ENCODE assay signal across 16 cellular contexts in the genomic region with DNA sequence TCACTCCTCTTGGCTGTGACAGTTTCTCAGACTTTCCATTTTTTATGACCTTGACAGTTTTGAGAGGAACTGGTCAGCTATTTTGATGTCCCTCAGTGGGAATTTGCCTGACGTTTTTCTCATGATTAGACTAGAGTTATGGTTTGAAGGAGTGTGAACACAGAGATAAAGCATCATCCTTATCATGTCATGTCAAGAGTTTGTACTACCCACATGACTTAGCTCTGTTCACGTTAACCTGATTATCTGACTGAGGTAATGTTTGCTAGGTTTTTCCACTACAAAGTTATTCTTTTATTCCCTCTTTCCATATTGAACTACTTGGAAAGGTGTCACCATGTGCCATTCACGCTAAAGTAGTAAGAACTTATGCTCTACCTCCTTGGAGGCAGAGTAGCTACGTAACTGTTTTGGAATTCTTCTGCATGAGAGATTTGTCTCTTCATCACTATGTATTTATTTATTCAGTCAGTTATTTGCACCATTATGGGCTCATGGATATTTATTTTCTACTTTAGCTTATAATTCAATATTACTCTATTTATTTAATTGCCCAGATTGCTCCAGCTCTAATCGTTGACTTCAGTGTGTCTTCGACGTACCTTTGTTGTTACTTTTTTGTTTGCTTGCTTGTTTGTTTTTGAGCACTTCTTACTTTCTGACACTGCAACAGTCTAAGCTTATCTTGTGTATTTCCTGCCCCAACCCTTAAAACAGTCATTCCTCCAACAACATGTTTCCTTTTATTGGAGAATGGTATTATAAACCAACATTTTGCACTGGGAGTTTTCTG. TPM values are rescaled to one million over a fixed set of nuclear protein-coding genes. Genes with fewer than 3 reads are reported as not detected.
"Had no signal": no experiment of that assay in that cellular context is flagged by ENCODE, and none has a peak within 500 bp of the region (broad histone marks: within the 10 kb centered on the region; RNA-seq: fewer than 3 reads in every experiment).

No MANE protein-coding gene starts in this region.

- ATAC-seq: naive thymus-derived CD8-positive, alpha-beta T cell; stimulated activated naive CD8-positive, alpha-beta T cell treated with anti-CD3 and anti-CD28 coated beads, Interleukin-15, Interleukin-2, amounts not matched to agents 100 U/mL and 50 U/mL, for 24 hours; WTC11 had no signal

- H3K27ac ChIP-seq: epithelial cell of prostate had no signal

- H3K4me3 ChIP-seq: lung had no signal

- DNase-seq: activated CD4-positive, alpha-beta T cell treated with anti-CD3 and anti-CD28 coated beads for 4 hours; activated CD4-positive, alpha-beta T cell treated with anti-CD3 and anti-CD28 coated beads, Interleukin-2, amount 50 U/mL, for 48 hours; activated naive CD4-positive, alpha-beta T cell treated with Interleukin-2 at 50 U/mL for 16 hours; activated naive CD8-positive, alpha-beta T cell treated with anti-CD3 and anti-CD28 coated beads for 36 hours; activated T-cell treated with anti-CD3 and anti-CD28 coated beads, Interleukin-2, amount 50 U/mL, for 48 hours; amniotic stem cell; cortex of kidney; endodermal cell; kidney; naive thymus-derived CD8-positive, alpha-beta T cell; stimulated activated CD4-positive, alpha-beta T cell treated with anti-CD3 and anti-CD28 coated beads, Interleukin-4, amount 100 ng/mL, for 24 hours; stimulated activated naive CD8-positive, alpha-beta T cell treated with anti-CD3 and anti-CD28 coated beads, Interleukin-15, Interleukin-2, amounts not matched to agents 100 U/mL and 50 U/mL, for 24 hours; T-helper 2 cell had no signal

RNA-seq across cellular contexts. Expression of a gene that starts 50.4 kb away (rescaled TPM):
- total RNA-seq: activated naive CD8-positive, alpha-beta T cell treated with anti-CD3 and anti-CD28 coated beads for 36 hours; naive thymus-derived CD8-positive, alpha-beta T cell had no signal
- polyA plus RNA-seq: naive thymus-derived CD8-positive, alpha-beta T cell had no signal
